ENCODE assay signal across 8 cellular contexts in genomic region chr3:149576071-149576564, GRCh38.
DNase-seq lines count a peak whose midpoint lies in the region; ATAC-seq and TF ChIP-seq lines count a peak whose summit lies in the region.

No MANE protein-coding gene starts in this region.

- H3K4me1 ChIP-seq in suprapubic skin = peaks cover 78% of the 10 kb centered on the region

- peak; percentile 99 for DNase-seq in A172 (ENCODE audit: low spot score)
- DNase-seq in LHCN-M2 (ENCODE audit: low read depth) = peak; percentile 98
- peak; percentile 99 for DNase-seq in amniotic epithelial cell (ENCODE audit: low read depth)
- DNase-seq in iris pigment epithelial cell (ENCODE audit: low read depth) = peak; percentile 96
- DNase-seq in suprapubic skin (ENCODE audit: low spot score in 2 of 2) = no peak
- no peak for DNase-seq in mucosa of gallbladder (ENCODE audit: low spot score)
- no peak for DNase-seq in GM19238 (ENCODE audit: insufficient read length, low spot score)

- no peak for TF ChIP-seq EP300 in suprapubic skin (IDR thresholded peaks at IDR 0.05)

- H3K27ac ChIP-seq in suprapubic skin = peak overlapping the region; percentile 86

- peaks cover 3% of the 10 kb centered on the region for H3K36me3 ChIP-seq in suprapubic skin

- ATAC-seq in GM18907 (IDR thresholded peaks at IDR 0.05; ENCODE audit: unreplicated experiment) = peak; percentile 50

- no peak overlapping the region for H3K4me3 ChIP-seq in suprapubic skin

- WGBS in suprapubic skin = 26% methylated on average over 5 of the region's 5 CpGs

- TF ChIP-seq CTCF in suprapubic skin (IDR thresholded peaks at IDR 0.05) = no peak

- no peaks in the 10 kb centered on the region for H3K9me3 ChIP-seq in suprapubic skin

- TF ChIP-seq POLR2A in suprapubic skin (IDR thresholded peaks at IDR 0.05) = no peak

- no peaks in the 10 kb centered on the region for H3K27me3 ChIP-seq in suprapubic skin

Comparison
In these comparisons a context has a peak if more than half of its experiments do, and no peak if none do; other contexts are left out.
1. DNase-seq: peak in A172 (single experiment), LHCN-M2 (single experiment), amniotic epithelial cell (single experiment) and iris pigment epithelial cell (single experiment); none in suprapubic skin (0 of 2), mucosa of gallbladder (single experiment) and GM19238 (single experiment).